In the genomic region with DNA sequence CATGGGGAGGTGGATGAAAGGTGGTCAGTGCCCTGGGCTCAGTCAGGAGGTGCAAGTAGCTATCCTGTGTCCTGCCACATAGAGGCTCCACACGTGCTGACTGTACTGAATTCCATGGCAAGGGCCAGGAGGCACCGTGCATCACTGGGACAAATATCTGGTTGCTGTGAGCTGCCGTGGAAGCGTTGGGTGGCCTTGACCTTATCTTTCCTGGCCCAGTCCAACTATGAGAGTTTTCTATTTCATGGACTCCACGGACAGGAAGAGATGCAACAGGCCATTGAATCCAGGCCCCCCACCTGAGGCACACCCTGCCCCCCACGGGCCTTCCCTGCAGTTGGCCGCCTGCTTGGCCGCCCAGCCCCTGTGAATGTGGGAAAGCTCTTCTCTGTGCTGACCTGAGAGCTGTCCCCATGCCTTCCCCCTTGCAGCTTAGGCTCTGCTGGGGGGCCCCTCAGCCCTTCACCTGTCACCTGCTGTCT, we compare ENCODE assay signal across 11 cellular contexts. TPM values are rescaled to one million over a fixed set of nuclear protein-coding genes. Genes with fewer than 3 reads are reported as not detected.
DNase-seq lines count a peak whose midpoint lies in the region; ATAC-seq and TF ChIP-seq lines count a peak whose summit lies in the region.
"Had no signal": no experiment of that assay in that cellular context is flagged by ENCODE, and none has a peak within 500 bp of the region (broad histone marks: within the 10 kb centered on the region; RNA-seq: fewer than 3 reads in every experiment).

No MANE protein-coding gene starts in this region.

- DNase-seq in HCT116 (ENCODE audit: low read depth, low spot score) (no peak), fibroblast of the aortic adventitia (ENCODE audit: low read depth) (no peak), T-helper 9 cell (no peak), G401 (ENCODE audit: low spot score) (no peak)
- DNase-seq: NCI-H510A treated with DMSO at 0.1 percent for 48 hours; stimulated activated naive CD4-positive, alpha-beta T cell had no signal

- H3K9me3 ChIP-seq in HCT116 (ENCODE audit: control insufficient read depth in 1 of 2, insufficient read depth in 1 of 2, low read depth in 1 of 2, low read length in 2 of 2) (no peaks in the 10 kb centered on the region), skeletal muscle tissue (ENCODE audit: control insufficient read depth in 3 of 3, low read length in 3 of 3) (no peaks in the 10 kb centered on the region)
- H3K9me3 ChIP-seq: right atrium auricular region had no signal

- H3K27me3 ChIP-seq in HCT116 (ENCODE audit: insufficient read depth, low read length) (no peaks in the 10 kb centered on the region), skeletal muscle tissue (ENCODE audit: control insufficient read depth in 3 of 3, insufficient read depth in 3 of 3, low read length in 3 of 3) (no peaks in the 10 kb centered on the region)
- H3K27me3 ChIP-seq: right atrium auricular region had no signal

- no peaks in the 10 kb centered on the region for H3K9me2 ChIP-seq in HCT116 (ENCODE audit: insufficient read depth)

- H3K27ac ChIP-seq in HCT116 (ENCODE audit: low read depth, low read length) (peak overlapping the region; percentile 9; the same call in 1 of the 2 replicates), skeletal muscle tissue (ENCODE audit: low read depth, low read length) (no peak overlapping the region)

- TF ChIP-seq CTCF in HCT116 (IDR thresholded peaks at IDR 0.05 in 2 of 3, conservative IDR thresholded peaks at IDR 0.05 in 1 of 3; ENCODE audit: borderline replicate concordance in 1 of 3, insufficient read depth in 1 of 3, low read depth in 2 of 3, low read length in 2 of 3) (no peak), WI38 (IDR thresholded peaks at IDR 0.05; ENCODE audit: low read depth, low read length) (no peak), fibroblast of the aortic adventitia (IDR thresholded peaks at IDR 0.05; ENCODE audit: insufficient read depth, low read length) (no peak)

- POLR2A ChIA-PET in HCT116 (lab: Charles Lee) = no interaction called here

- no peak for TF ChIP-seq RAD21 in HCT116 (IDR thresholded peaks at IDR 0.05; ENCODE audit: low read depth)

- intact Hi-C loops in HCT116 (cut with micrococcal nuclease) = no loop called here

- CTCF ChIA-PET in HCT116 (lab: Charles Lee) = interaction anchor here (1.1 to 1.2 kb wide), 2 partner anchors 9 to 429 kb away, joined by 3 read pairs; no protein-coding TSS in a partner anchor

- H3K9ac ChIP-seq in HCT116 (ENCODE audit: low read length) (no peak overlapping the region), skeletal muscle tissue (ENCODE audit: low read depth in 1 of 3, low read length in 3 of 3) (peak overlapping the region; percentile 50 to 97 (median 94))

- no peak for ATAC-seq in HCT116
- no peak for ATAC-seq in HG02981 (IDR thresholded peaks at IDR 0.05; ENCODE audit: unreplicated experiment)
- no peak for ATAC-seq in GM18517 (IDR thresholded peaks at IDR 0.05; ENCODE audit: unreplicated experiment)

- H4K20me1 ChIP-seq in HCT116 (ENCODE audit: insufficient read depth) = no peaks in the 10 kb centered on the region

- in situ Hi-C loops in G401 (cut with HindIII; ENCODE audit: low sequenced_read_pairs) = no loop called here

- H3K4me2 ChIP-seq in HCT116 (ENCODE audit: low read length) = peak overlapping the region; percentile 88

- TF ChIP-seq POLR2A in HCT116 (IDR thresholded peaks at IDR 0.05; ENCODE audit: borderline replicate concordance, extremely low read depth, insufficient read depth, insufficient read length) = no peak

- BruUV-seq in HCT116 (replicated peaks; lab: Mats Ljungman, UMichigan) = no TSS peak

- no peak overlapping the region for H2AFZ ChIP-seq in HCT116 (ENCODE audit: low read depth, low read length, poor library complexity, severe bottlenecking)

- peaks cover 47% of the 10 kb centered on the region for H3K79me2 ChIP-seq in HCT116 (ENCODE audit: insufficient read depth, low read length)

- RAD21 ChIA-PET in HCT116 (lab: Charles Lee; ENCODE audit: low non-redundant PET in 1 of 2, low total read pairs in 2 of 2, uncharacterized antibody in 2 of 2, unreplicated experiment in 2 of 2) = no interaction called here

- H3K4me1 ChIP-seq in HCT116 (ENCODE audit: control insufficient read depth in 1 of 2, insufficient read depth in 2 of 2, low read length in 2 of 2) (peaks cover 4 to 18% of the 10 kb centered on the region in 2 experiments; a peak in 3 of 4 replicates), skeletal muscle tissue (ENCODE audit: control insufficient read depth in 3 of 3, insufficient read depth in 3 of 3, low read length in 3 of 3) (peaks cover 28 to 31% (median 29%) of the 10 kb centered on the region in 3 donors)

- H3K36me3 ChIP-seq in HCT116 (ENCODE audit: control insufficient read depth in 1 of 2, insufficient read depth in 2 of 2, low read length in 2 of 2) = peaks cover 24 to 32% of the 10 kb centered on the region in 2 experiments
- H3K36me3 ChIP-seq in skeletal muscle tissue (ENCODE audit: control insufficient read depth in 3 of 3, insufficient read depth in 3 of 3, low read length in 3 of 3) = peaks cover 31 to 44% (median 34%) of the 10 kb centered on the region in 3 donors

- H3K4me3 ChIP-seq in HCT116 (replicated peaks in 1 of 2; ENCODE audit: low read depth in 1 of 2, low read length in 2 of 2) (peak overlapping the region in 1 of 2 experiments; percentile 96; a peak in 1 of 4 replicates), WI38 (ENCODE audit: low read depth, low read length) (peak overlapping the region; percentile 91), fibroblast of the aortic adventitia (ENCODE audit: low read depth, low read length) (peak overlapping the region; percentile 96), skeletal muscle tissue (ENCODE audit: low read length in 3 of 3) (peak overlapping the region; percentile 1 to 94 (median 90))

TF ChIP-seq in HCT116, 20 proteins besides CTCF, POLR2A, EP300 and RAD21:
- TF ChIP-seq SP1 (IDR thresholded peaks at IDR 0.05; ENCODE audit: low read depth) = no peak
- TF ChIP-seq SIN3A (IDR thresholded peaks at IDR 0.05; ENCODE audit: low read depth) = no peak
- TF ChIP-seq EZH2 (IDR thresholded peaks at IDR 0.05) = no peak
- TF ChIP-seq SRF (IDR thresholded peaks at IDR 0.05; ENCODE audit: low read depth) = no peak

RNA-seq across cellular contexts. Expression of a gene that starts 1.7 kb away (rescaled TPM):
- total RNA-seq in HCT116 (2021; ENCODE audit: unreplicated experiment) (106 TPM), fibroblast of the aortic adventitia (ENCODE audit: low replicate concordance) (62.4 and 133 TPM in 2 replicates), skeletal muscle tissue (99.2 TPM)
- 136 and 147 TPM in 2 replicates for polyA plus RNA-seq in HCT116 (2012)
- total RNA-seq in G401 (2014; rRNA removed; shearing (Covaris generic)) = 181 and 183 TPM in 2 replicates

RNA-seq across cellular contexts. Expression of a gene that starts 41.0 kb away (rescaled TPM):
- total RNA-seq in HCT116 (2021; ENCODE audit: unreplicated experiment) (22.3 TPM), fibroblast of the aortic adventitia (ENCODE audit: low replicate concordance) (9.3 and 9.4 TPM in 2 replicates), skeletal muscle tissue (15.1 TPM)
- polyA plus RNA-seq in HCT116 (2012) = 13.1 and 15.3 TPM in 2 replicates
- total RNA-seq in G401 (2014; rRNA removed; shearing (Covaris generic)) = 18.8 and 20.7 TPM in 2 replicates
